In genomic region chr6:53766930-53767329, GRCh38 we compare ENCODE assay signal across 28 cellular contexts.
"Had no signal": no experiment of that assay in that cellular context is flagged by ENCODE, and none has a peak within 500 bp of the region (broad histone marks: within the 10 kb centered on the region; RNA-seq: fewer than 3 reads in every experiment).

No MANE protein-coding gene starts in this region.

- DNase-seq: hypothalamus; immature natural killer cell; islet precursor cell; midbrain; mucosa of descending colon; naive B cell; natural killer cell; nephron progenitor cell; occipital lobe; ovary; right lobe of liver; stimulated activated CD4-positive, alpha-beta T cell treated with anti-CD3 and anti-CD28 coated beads, Interleukin-12 subunit alpha, Interleukin-12 subunit beta, amount 100 ng/mL, for 4 hours; stimulated activated CD4-positive, alpha-beta T cell treated with anti-CD3 and anti-CD28 coated beads, Interleukin-15, amount 100 ng/mL, for 24 hours; stimulated activated CD4-positive, alpha-beta T cell treated with anti-CD3 and anti-CD28 coated beads, Interleukin-2, amount 100 ng/mL, for 24 hours; stimulated activated CD4-positive, alpha-beta T cell treated with anti-CD3 and anti-CD28 coated beads, Interleukin-4, amount 100 ng/mL, for 1 hour; stimulated activated naive B cell treated with anti-CD40 and anti-IgM and Interleukin-4, amounts not matched to agents 10 μg/mL and 1 μg/mL and 100 μg/mL, for 72 hours; stimulated activated naive CD8-positive, alpha-beta T cell treated with anti-CD3 and anti-CD28 coated beads, Interleukin-15, Interleukin-2, amounts not matched to agents 100 U/mL and 50 U/mL, for 24 hours; tibial artery; trophoblast cell; upper lobe of right lung had no signal

- H3K4me3 ChIP-seq: lung, mucosa of descending colon, neural progenitor cell, ovary, right atrium auricular region, right lobe of liver, skin epidermis, suprapubic skin, thoracic aorta, tibial artery, upper lobe of right lung had no signal

- H2AFZ ChIP-seq: neural progenitor cell had no signal

- H3K27me3 ChIP-seq: neural progenitor cell, neutrophil, ovary, right atrium auricular region, right lobe of liver, suprapubic skin, tibial artery, upper lobe of right lung had no signal

- H3K9me3 ChIP-seq: mucosa of descending colon, neutrophil, ovary, right atrium auricular region, right lobe of liver, suprapubic skin, thoracic aorta, tibial artery, upper lobe of right lung had no signal

- H3K9ac ChIP-seq: neural progenitor cell had no signal

- H3K36me3 ChIP-seq: neural progenitor cell, neutrophil, ovary, right atrium auricular region, right lobe of liver, suprapubic skin, thoracic aorta, tibial artery, upper lobe of right lung had no signal

- H3K27ac ChIP-seq: neural progenitor cell, neutrophil, ovary, right atrium auricular region, right lobe of liver, skin epidermis, suprapubic skin, thoracic aorta, tibial artery, upper lobe of right lung had no signal

- H3K4me1 ChIP-seq: neural progenitor cell, right atrium auricular region, right lobe of liver, tibial artery, upper lobe of right lung had no signal

- ATAC-seq: left lobe of liver; mucosa of descending colon; natural killer cell; right lobe of liver; stimulated activated naive B cell treated with anti-CD40 and anti-IgM and Interleukin-4, amounts not matched to agents 10 μg/mL and 1 μg/mL and 100 μg/mL, for 72 hours; stimulated activated naive CD8-positive, alpha-beta T cell treated with anti-CD3 and anti-CD28 coated beads, Interleukin-15, Interleukin-2, amounts not matched to agents 100 U/mL and 50 U/mL, for 24 hours; upper lobe of right lung had no signal

- H3K4me2 ChIP-seq: neural progenitor cell had no signal
